Comparison of ENCODE assay signal across 1 cellular context in the genomic region with DNA sequence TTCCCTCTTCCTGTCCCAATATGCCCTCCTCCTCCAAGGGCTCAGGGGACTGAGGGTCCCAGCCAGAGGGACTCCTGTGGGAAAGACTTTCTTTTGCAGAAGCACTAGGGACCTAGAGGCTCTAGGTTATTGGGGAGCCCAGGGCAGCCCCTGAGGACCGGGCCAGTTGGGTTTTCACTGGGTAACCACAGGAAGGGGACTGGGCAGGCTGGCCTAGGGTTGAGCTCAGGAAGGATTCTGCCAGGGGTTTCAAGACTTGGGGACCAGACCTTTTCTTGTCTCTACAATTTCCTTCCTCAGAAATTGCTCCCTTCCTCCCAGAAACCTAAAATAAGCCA.
TF ChIP-seq lines count a peak whose summit lies in the region.

No MANE protein-coding gene starts in this region.

TF ChIP-seq in liver, 16 proteins besides CTCF, POLR2A, EP300 and RAD21:
- no peak for TF ChIP-seq TAF1 (conservative IDR thresholded peaks at IDR 0.05)
- TF ChIP-seq, protein P1, sequence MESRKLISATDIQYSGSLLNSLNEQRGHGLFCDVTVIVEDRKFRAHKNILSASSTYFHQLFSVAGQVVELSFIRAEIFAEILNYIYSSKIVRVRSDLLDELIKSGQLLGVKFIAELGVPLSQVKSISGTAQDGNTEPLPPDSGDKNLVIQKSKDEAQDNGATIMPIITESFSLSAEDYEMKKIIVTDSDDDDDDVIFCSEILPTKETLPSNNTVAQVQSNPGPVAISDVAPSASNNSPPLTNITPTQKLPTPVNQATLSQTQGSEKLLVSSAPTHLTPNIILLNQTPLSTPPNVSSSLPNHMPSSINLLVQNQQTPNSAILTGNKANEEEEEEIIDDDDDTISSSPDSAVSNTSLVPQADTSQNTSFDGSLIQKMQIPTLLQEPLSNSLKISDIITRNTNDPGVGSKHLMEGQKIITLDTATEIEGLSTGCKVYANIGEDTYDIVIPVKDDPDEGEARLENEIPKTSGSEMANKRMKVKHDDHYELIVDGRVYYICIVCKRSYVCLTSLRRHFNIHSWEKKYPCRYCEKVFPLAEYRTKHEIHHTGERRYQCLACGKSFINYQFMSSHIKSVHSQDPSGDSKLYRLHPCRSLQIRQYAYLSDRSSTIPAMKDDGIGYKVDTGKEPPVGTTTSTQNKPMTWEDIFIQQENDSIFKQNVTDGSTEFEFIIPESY (IDR thresholded peaks at IDR 0.05): no peak
TF ChIP-seq in liver: peak in this region for 0.
